27 cellular contexts compared by ENCODE assay signal in genomic region chr2:45631319-45631718, GRCh38.
"Had no signal": no experiment of that assay in that cellular context is flagged by ENCODE, and none has a peak within 500 bp of the region (broad histone marks: within the 10 kb centered on the region; RNA-seq: fewer than 3 reads in every experiment).

No MANE protein-coding gene starts in this region.

- H3K4me3 ChIP-seq: pancreas, prostate gland, right atrium auricular region, right lobe of liver, sigmoid colon, stomach, thoracic aorta, thyroid gland, tibial nerve, upper lobe of right lung, uterus had no signal

- H3K9me3 ChIP-seq: neutrophil, pancreas, prostate gland, right atrium auricular region, right lobe of liver, sigmoid colon, stomach, thoracic aorta, thyroid gland, tibial nerve, upper lobe of right lung, uterus had no signal

- H3K36me3 ChIP-seq: neutrophil, pancreas, prostate gland, right atrium auricular region, right lobe of liver, sigmoid colon, stomach, thoracic aorta, thyroid gland, tibial nerve, upper lobe of right lung, uterus had no signal

- H3K4me1 Mint-ChIP-seq: naive thymus-derived CD4-positive, alpha-beta T cell; natural killer cell; nephron; stimulated activated effector memory CD8-positive, alpha-beta T cell treated with anti-CD3 and anti-CD28 coated beads, Interleukin-12 subunit alpha, Interleukin-12 subunit beta, amount 100 ng/mL, for 72 hours; stimulated activated naive B cell treated with anti-CD40 and anti-IgM and Interleukin-4, amounts not matched to agents 10 μg/mL and 1 μg/mL and 100 μg/mL, for 72 hours had no signal

- ATAC-seq: naive thymus-derived CD4-positive, alpha-beta T cell; natural killer cell; pancreas; right lobe of liver; stimulated activated effector memory CD8-positive, alpha-beta T cell treated with anti-CD3 and anti-CD28 coated beads, Interleukin-12 subunit alpha, Interleukin-12 subunit beta, amount 100 ng/mL, for 72 hours; stimulated activated naive B cell treated with anti-CD40 and anti-IgM and Interleukin-4, amounts not matched to agents 10 μg/mL and 1 μg/mL and 100 μg/mL, for 72 hours; upper lobe of right lung had no signal

- DNase-seq: naive thymus-derived CD4-positive, alpha-beta T cell; natural killer cell; nucleus accumbens; pancreas; retina; right lobe of liver; sigmoid colon; small intestine; stimulated activated CD4-positive, alpha-beta T cell treated with anti-CD3 and anti-CD28 coated beads, Interleukin-15, amount 100 ng/mL, for 24 hours; stimulated activated CD4-positive, alpha-beta T cell treated with anti-CD3 and anti-CD28 coated beads, Interleukin-2, amount 100 ng/mL, for 24 hours; stimulated activated CD4-positive, alpha-beta T cell treated with anti-CD3 and anti-CD28 coated beads, Interleukin-2, amount 100 ng/mL, for 48 hours; stimulated activated CD4-positive, alpha-beta T cell treated with anti-CD3 and anti-CD28 coated beads, Interleukin-4, amount 100 ng/mL, for 24 hours; stimulated activated naive B cell treated with anti-CD40 and anti-IgM and Interleukin-4, amounts not matched to agents 10 μg/mL and 1 μg/mL and 100 μg/mL, for 72 hours; stimulated activated naive CD4-positive, alpha-beta T cell treated with Interleukin-2 at 50 U/mL for 16 hours; stomach; thyroid gland; upper lobe of right lung; uterus had no signal

- H3K27me3 ChIP-seq: neutrophil, pancreas, right atrium auricular region, right lobe of liver, sigmoid colon, stomach, thyroid gland, tibial nerve, upper lobe of right lung, uterus had no signal

- H3K27ac ChIP-seq: neutrophil, pancreas, prostate gland, right atrium auricular region, right lobe of liver, sigmoid colon, stomach, thoracic aorta, thyroid gland, tibial nerve, upper lobe of right lung, uterus had no signal

- H3K4me3 Mint-ChIP-seq: naive thymus-derived CD4-positive, alpha-beta T cell; natural killer cell; nephron; stimulated activated effector memory CD8-positive, alpha-beta T cell treated with anti-CD3 and anti-CD28 coated beads, Interleukin-12 subunit alpha, Interleukin-12 subunit beta, amount 100 ng/mL, for 72 hours; stimulated activated naive B cell treated with anti-CD40 and anti-IgM and Interleukin-4, amounts not matched to agents 10 μg/mL and 1 μg/mL and 100 μg/mL, for 72 hours; stimulated activated naive CD8-positive, alpha-beta T cell treated with anti-CD3 and anti-CD28 coated beads, Interleukin-15, Interleukin-2, amounts not matched to agents 100 ng/mL and 50 ng/mL, for 24 hours; type B pancreatic cell had no signal

- H3K9me3 Mint-ChIP-seq: naive thymus-derived CD4-positive, alpha-beta T cell; natural killer cell; nephron; stimulated activated effector memory CD8-positive, alpha-beta T cell treated with anti-CD3 and anti-CD28 coated beads, Interleukin-12 subunit alpha, Interleukin-12 subunit beta, amount 100 ng/mL, for 72 hours; stimulated activated naive B cell treated with anti-CD40 and anti-IgM and Interleukin-4, amounts not matched to agents 10 μg/mL and 1 μg/mL and 100 μg/mL, for 72 hours; stimulated activated naive CD8-positive, alpha-beta T cell treated with anti-CD3 and anti-CD28 coated beads, Interleukin-15, Interleukin-2, amounts not matched to agents 100 ng/mL and 50 ng/mL, for 24 hours; type B pancreatic cell had no signal

- H3K27ac Mint-ChIP-seq: naive thymus-derived CD4-positive, alpha-beta T cell; natural killer cell; nephron; stimulated activated effector memory CD8-positive, alpha-beta T cell treated with anti-CD3 and anti-CD28 coated beads, Interleukin-12 subunit alpha, Interleukin-12 subunit beta, amount 100 ng/mL, for 72 hours; stimulated activated naive B cell treated with anti-CD40 and anti-IgM and Interleukin-4, amounts not matched to agents 10 μg/mL and 1 μg/mL and 100 μg/mL, for 72 hours; stimulated activated naive CD8-positive, alpha-beta T cell treated with anti-CD3 and anti-CD28 coated beads, Interleukin-15, Interleukin-2, amounts not matched to agents 100 ng/mL and 50 ng/mL, for 24 hours; type B pancreatic cell had no signal

- H3K36me3 Mint-ChIP-seq: natural killer cell; stimulated activated effector memory CD8-positive, alpha-beta T cell treated with anti-CD3 and anti-CD28 coated beads, Interleukin-12 subunit alpha, Interleukin-12 subunit beta, amount 100 ng/mL, for 72 hours; stimulated activated naive B cell treated with anti-CD40 and anti-IgM and Interleukin-4, amounts not matched to agents 10 μg/mL and 1 μg/mL and 100 μg/mL, for 72 hours; type B pancreatic cell had no signal

- H3K4me1 ChIP-seq: prostate gland, right atrium auricular region, sigmoid colon, thyroid gland, tibial nerve, upper lobe of right lung, uterus had no signal

- FAIRE-seq: pancreas, small intestine had no signal
